Comparison of ENCODE assay signal across 1 cellular context in genomic region chr5:69414885-69415583, GRCh38.
A peak's percentile ranks its signal among the peaks of the same experiment; 100 is the strongest.
TF ChIP-seq lines count a peak whose summit lies in the region.

MARVELD2 (plus strand) TSS chr5:69415116; CDS start chr5:69419386, 4,270 bp downstream.

TF ChIP-seq in HepG2, 621 proteins besides CTCF, POLR2A, EP300 and RAD21 (continued from another document and continues in another):
- TF ChIP-seq ZNF770 (CRISPR knock-in tag; IDR thresholded peaks at IDR 0.05) = peak; percentile 74
- no peak for TF ChIP-seq ZSCAN30 (CRISPR knock-in tag; IDR thresholded peaks at IDR 0.05)
- TF ChIP-seq ATF6 (CRISPR knock-in tag; conservative IDR thresholded peaks at IDR 0.05) = no peak
- TF ChIP-seq ZNF607 (CRISPR knock-in tag; IDR thresholded peaks at IDR 0.05; ENCODE audit: borderline replicate concordance) = 0 out of 2 replicates have a peak, but pooled peaks have one; percentile 44
- no peak for TF ChIP-seq ZNF383 (CRISPR knock-in tag; IDR thresholded peaks at IDR 0.05; ENCODE audit: borderline replicate concordance)
- no peak; the same call in 1 of the 2 replicates for TF ChIP-seq THAP11 (CRISPR knock-in tag; IDR thresholded peaks at IDR 0.05)
- no peak for TF ChIP-seq ISX (CRISPR knock-in tag; conservative IDR thresholded peaks at IDR 0.05)
- TF ChIP-seq, protein P1, sequence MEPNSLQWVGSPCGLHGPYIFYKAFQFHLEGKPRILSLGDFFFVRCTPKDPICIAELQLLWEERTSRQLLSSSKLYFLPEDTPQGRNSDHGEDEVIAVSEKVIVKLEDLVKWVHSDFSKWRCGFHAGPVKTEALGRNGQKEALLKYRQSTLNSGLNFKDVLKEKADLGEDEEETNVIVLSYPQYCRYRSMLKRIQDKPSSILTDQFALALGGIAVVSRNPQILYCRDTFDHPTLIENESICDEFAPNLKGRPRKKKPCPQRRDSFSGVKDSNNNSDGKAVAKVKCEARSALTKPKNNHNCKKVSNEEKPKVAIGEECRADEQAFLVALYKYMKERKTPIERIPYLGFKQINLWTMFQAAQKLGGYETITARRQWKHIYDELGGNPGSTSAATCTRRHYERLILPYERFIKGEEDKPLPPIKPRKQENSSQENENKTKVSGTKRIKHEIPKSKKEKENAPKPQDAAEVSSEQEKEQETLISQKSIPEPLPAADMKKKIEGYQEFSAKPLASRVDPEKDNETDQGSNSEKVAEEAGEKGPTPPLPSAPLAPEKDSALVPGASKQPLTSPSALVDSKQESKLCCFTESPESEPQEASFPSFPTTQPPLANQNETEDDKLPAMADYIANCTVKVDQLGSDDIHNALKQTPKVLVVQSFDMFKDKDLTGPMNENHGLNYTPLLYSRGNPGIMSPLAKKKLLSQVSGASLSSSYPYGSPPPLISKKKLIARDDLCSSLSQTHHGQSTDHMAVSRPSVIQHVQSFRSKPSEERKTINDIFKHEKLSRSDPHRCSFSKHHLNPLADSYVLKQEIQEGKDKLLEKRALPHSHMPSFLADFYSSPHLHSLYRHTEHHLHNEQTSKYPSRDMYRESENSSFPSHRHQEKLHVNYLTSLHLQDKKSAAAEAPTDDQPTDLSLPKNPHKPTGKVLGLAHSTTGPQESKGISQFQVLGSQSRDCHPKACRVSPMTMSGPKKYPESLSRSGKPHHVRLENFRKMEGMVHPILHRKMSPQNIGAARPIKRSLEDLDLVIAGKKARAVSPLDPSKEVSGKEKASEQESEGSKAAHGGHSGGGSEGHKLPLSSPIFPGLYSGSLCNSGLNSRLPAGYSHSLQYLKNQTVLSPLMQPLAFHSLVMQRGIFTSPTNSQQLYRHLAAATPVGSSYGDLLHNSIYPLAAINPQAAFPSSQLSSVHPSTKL (CRISPR knock-in tag; IDR thresholded peaks at IDR 0.05) = peak; percentile 71
- TF ChIP-seq HES4 (CRISPR knock-in tag; IDR thresholded peaks at IDR 0.05; ENCODE audit: borderline replicate concordance) = peak; percentile 73; the same call in 1 of the 2 replicates
- no peak for TF ChIP-seq CREM (IDR thresholded peaks at IDR 0.05)
- no peak for TF ChIP-seq CREM (CRISPR knock-in tag; IDR thresholded peaks at IDR 0.05)
- 0 out of 2 replicates have a peak, but pooled peaks have one; percentile 2 for TF ChIP-seq HNF4A (CRISPR knock-in tag; IDR thresholded peaks at IDR 0.05)
- no peak for TF ChIP-seq CEBPB (IDR thresholded peaks at IDR 0.05; ENCODE audit: borderline replicate concordance, low read depth, low read length)
- TF ChIP-seq ZFP82 (CRISPR knock-in tag; IDR thresholded peaks at IDR 0.05; ENCODE audit: borderline replicate concordance) = peak; percentile 91; the same call in 1 of the 2 replicates
- TF ChIP-seq STAT6 (CRISPR knock-in tag; IDR thresholded peaks at IDR 0.05; ENCODE audit: borderline replicate concordance) = no peak
- no peak for TF ChIP-seq ZNF318 (CRISPR knock-in tag; IDR thresholded peaks at IDR 0.05)
- peak; percentile 65; the same call in 1 of the 2 replicates for TF ChIP-seq MIXL1 (CRISPR knock-in tag; IDR thresholded peaks at IDR 0.05)
- TF ChIP-seq, protein P2, sequence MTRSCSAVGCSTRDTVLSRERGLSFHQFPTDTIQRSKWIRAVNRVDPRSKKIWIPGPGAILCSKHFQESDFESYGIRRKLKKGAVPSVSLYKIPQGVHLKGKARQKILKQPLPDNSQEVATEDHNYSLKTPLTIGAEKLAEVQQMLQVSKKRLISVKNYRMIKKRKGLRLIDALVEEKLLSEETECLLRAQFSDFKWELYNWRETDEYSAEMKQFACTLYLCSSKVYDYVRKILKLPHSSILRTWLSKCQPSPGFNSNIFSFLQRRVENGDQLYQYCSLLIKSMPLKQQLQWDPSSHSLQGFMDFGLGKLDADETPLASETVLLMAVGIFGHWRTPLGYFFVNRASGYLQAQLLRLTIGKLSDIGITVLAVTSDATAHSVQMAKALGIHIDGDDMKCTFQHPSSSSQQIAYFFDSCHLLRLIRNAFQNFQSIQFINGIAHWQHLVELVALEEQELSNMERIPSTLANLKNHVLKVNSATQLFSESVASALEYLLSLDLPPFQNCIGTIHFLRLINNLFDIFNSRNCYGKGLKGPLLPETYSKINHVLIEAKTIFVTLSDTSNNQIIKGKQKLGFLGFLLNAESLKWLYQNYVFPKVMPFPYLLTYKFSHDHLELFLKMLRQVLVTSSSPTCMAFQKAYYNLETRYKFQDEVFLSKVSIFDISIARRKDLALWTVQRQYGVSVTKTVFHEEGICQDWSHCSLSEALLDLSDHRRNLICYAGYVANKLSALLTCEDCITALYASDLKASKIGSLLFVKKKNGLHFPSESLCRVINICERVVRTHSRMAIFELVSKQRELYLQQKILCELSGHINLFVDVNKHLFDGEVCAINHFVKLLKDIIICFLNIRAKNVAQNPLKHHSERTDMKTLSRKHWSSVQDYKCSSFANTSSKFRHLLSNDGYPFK (CRISPR knock-in tag; IDR thresholded peaks at IDR 0.05; ENCODE audit: borderline replicate concordance) = no peak
- no peak for TF ChIP-seq ZNF34 (CRISPR knock-in tag; IDR thresholded peaks at IDR 0.05; ENCODE audit: borderline replicate concordance)
- TF ChIP-seq ZFP36L1 (CRISPR knock-in tag; IDR thresholded peaks at IDR 0.05) = no peak; the same call in none of the 2 replicates
- TF ChIP-seq ZNF816 (CRISPR knock-in tag; IDR thresholded peaks at IDR 0.05; ENCODE audit: borderline replicate concordance) = peak; percentile 96
- TF ChIP-seq HINFP (CRISPR knock-in tag; IDR thresholded peaks at IDR 0.05; ENCODE audit: low read depth) = peak; percentile 50; the same call in 1 of the 2 replicates
- TF ChIP-seq THRA (CRISPR knock-in tag; IDR thresholded peaks at IDR 0.05; ENCODE audit: borderline replicate concordance) = no peak
